16 cellular contexts compared by ENCODE assay signal in the genomic region with DNA sequence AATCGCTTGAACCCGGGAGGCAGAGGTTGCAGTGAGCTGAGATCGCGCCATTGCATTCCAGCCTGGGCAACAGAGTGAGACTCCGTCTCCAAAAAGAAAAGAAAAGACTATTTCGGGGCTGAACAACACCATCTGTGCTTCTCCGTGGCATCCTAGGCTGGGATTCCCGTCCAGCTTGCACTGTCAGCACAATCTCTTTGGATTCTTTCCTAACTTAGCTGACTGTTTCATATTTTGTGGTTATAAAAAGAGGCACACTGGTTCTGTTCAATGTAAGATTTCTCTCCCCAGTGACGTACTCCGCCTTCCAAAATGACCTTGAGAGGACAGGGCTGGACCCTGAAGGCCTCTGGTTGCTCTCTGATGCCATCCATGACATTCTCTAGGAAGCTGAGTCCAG. TPM values are rescaled to one million over a fixed set of nuclear protein-coding genes. Genes with fewer than 3 reads are reported as not detected.
"Had no signal": no experiment of that assay in that cellular context is flagged by ENCODE, and none has a peak within 500 bp of the region (broad histone marks: within the 10 kb centered on the region; RNA-seq: fewer than 3 reads in every experiment).

No MANE protein-coding gene starts in this region.

- H3K27ac ChIP-seq: cardiac muscle cell, colonic mucosa, pancreas, tibial nerve had no signal

- H3K9me3 Mint-ChIP-seq: activated naive CD8-positive, alpha-beta T cell treated with anti-CD3 and anti-CD28 coated beads, Interleukin-2, amount 10 ng/mL, durations not matched to agents 7 days and 5 days; immature natural killer cell; nephron; T-helper 1 cell treated with Interleukin-12 subunit alpha and Interleukin-12 subunit beta and Interleukin-4 antibody, amounts not matched to agents 30 μg/mL and 1 μg/mL, for 36 hours had no signal

- H3K9me3 ChIP-seq: colonic mucosa, pancreas, tibial nerve had no signal

- H3K27me3 Mint-ChIP-seq: activated naive CD8-positive, alpha-beta T cell treated with anti-CD3 and anti-CD28 coated beads, Interleukin-2, amount 10 ng/mL, durations not matched to agents 7 days and 5 days had no signal

- ATAC-seq: activated CD8-positive, alpha-beta T cell treated with anti-CD3 and anti-CD28 coated beads, Interleukin-2, amount 10 ng/mL, durations not matched to agents 7 days and 5 days; left colon; pancreas had no signal

- H3K4me3 ChIP-seq: cardiac muscle cell, colonic mucosa, pancreas, tibial nerve had no signal

- H3K27me3 ChIP-seq: cardiac muscle cell, colonic mucosa, pancreas, tibial nerve had no signal

- H3K4me1 Mint-ChIP-seq: nephron had no signal

- H3K27ac Mint-ChIP-seq: activated CD8-positive, alpha-beta T cell treated with anti-CD3 and anti-CD28 coated beads, Interleukin-2, amount 10 ng/mL, durations not matched to agents 7 days and 5 days; activated naive CD8-positive, alpha-beta T cell treated with anti-CD3 and anti-CD28 coated beads, Interleukin-2, amount 10 ng/mL, durations not matched to agents 7 days and 5 days; nephron; T-helper 1 cell treated with Interleukin-12 subunit alpha and Interleukin-12 subunit beta and Interleukin-4 antibody, amounts not matched to agents 30 μg/mL and 1 μg/mL, for 36 hours had no signal

- DNase-seq: activated CD4-positive, alpha-beta T cell treated with anti-CD3 and anti-CD28 coated beads for 48 hours; activated CD8-positive, alpha-beta memory T cell treated with anti-CD3 and anti-CD28 coated beads, Interleukin-2, amount 50 U/mL, for 48 hours; activated CD8-positive, alpha-beta T cell treated with anti-CD3 and anti-CD28 coated beads, Interleukin-2, amount 10 ng/mL, durations not matched to agents 7 days and 5 days; activated naive CD8-positive, alpha-beta T cell treated with anti-CD3 and anti-CD28 coated beads, Interleukin-2, amount 10 ng/mL, durations not matched to agents 7 days and 5 days; colonic mucosa; effector CD4-positive, alpha-beta T cell; immature natural killer cell; left colon; pancreas; retina had no signal

- H3K4me3 Mint-ChIP-seq: activated CD8-positive, alpha-beta T cell treated with anti-CD3 and anti-CD28 coated beads, Interleukin-2, amount 10 ng/mL, durations not matched to agents 7 days and 5 days; activated naive CD8-positive, alpha-beta T cell treated with anti-CD3 and anti-CD28 coated beads, Interleukin-2, amount 10 ng/mL, durations not matched to agents 7 days and 5 days; immature natural killer cell; nephron; T-helper 1 cell treated with Interleukin-12 subunit alpha and Interleukin-12 subunit beta and Interleukin-4 antibody, amounts not matched to agents 30 μg/mL and 1 μg/mL, for 36 hours had no signal

- H3K4me1 ChIP-seq: colonic mucosa had no signal

RNA-seq across cellular contexts. Expression of a gene that starts 25.9 kb away (rescaled TPM):
- total RNA-seq: activated CD8-positive, alpha-beta T cell treated with anti-CD3 and anti-CD28 coated beads, Interleukin-2, amount 10 ng/mL, durations not matched to agents 7 days and 5 days; activated naive CD8-positive, alpha-beta T cell treated with anti-CD3 and anti-CD28 coated beads, Interleukin-2, amount 10 ng/mL, durations not matched to agents 7 days and 5 days; astrocyte; cardiac muscle cell; pancreas; skeletal muscle tissue; tibial nerve had no signal
- polyA plus RNA-seq: cardiac muscle cell, immature natural killer cell, pancreas had no signal
